In genomic region chr3:195542691-195543641, GRCh38 we compare ENCODE assay signal across 8 cellular contexts. TPM values are rescaled to one million over a fixed set of nuclear protein-coding genes. Genes with fewer than 3 reads are reported as not detected.
DNase-seq lines count a peak whose midpoint lies in the region; ATAC-seq and TF ChIP-seq lines count a peak whose summit lies in the region.

TSS of gene PPP1R2 (minus strand) at chr3:195543325. CDS start at chr3:195543025, 300 bp downstream.

- peak; percentile 95 for ATAC-seq in SK-N-SH treated with all-trans-retinoic acid at 6 μM for 48 hours
- peak; percentile 86 for ATAC-seq in omental fat pad (ENCODE audit: low FRiP score)

- peak within 1 kb of the TSS; percentile 38 for H3K27ac ChIP-seq in temporal lobe (ENCODE audit: low read depth, low read length)

- no peaks in the 10 kb centered on the region for H3K9me3 Mint-ChIP-seq in HFFc6
- no peaks in the 10 kb centered on the region for H3K9me3 Mint-ChIP-seq in activated naive CD4-positive, alpha-beta T cell treated with anti-CD3 and anti-CD28 coated beads, Interleukin-2, amount 50 U/mL, for 24 hours

- TF ChIP-seq POLR2A in NB4 (IDR thresholded peaks at IDR 0.05; ENCODE audit: extremely low read depth, insufficient read length), result peak; percentile 92

- H3K36me3 Mint-ChIP-seq in HFFc6 (ENCODE audit: low read depth), result no peaks in the 10 kb centered on the region
- H3K36me3 Mint-ChIP-seq in activated naive CD4-positive, alpha-beta T cell treated with anti-CD3 and anti-CD28 coated beads, Interleukin-2, amount 50 U/mL, for 24 hours, result no peaks in the 10 kb centered on the region

- TF ChIP-seq CTCF in HFFc6 (IDR thresholded peaks at IDR 0.05), result no peak
- no peak for TF ChIP-seq CTCF in NB4 (IDR thresholded peaks at IDR 0.05; ENCODE audit: low read depth, low read length)
- no peak for TF ChIP-seq CTCF in omental fat pad (IDR thresholded peaks at IDR 0.05)

- peaks cover 48% of the 10 kb centered on the region for H3K4me1 Mint-ChIP-seq in HFFc6 (ENCODE audit: low read depth)
- H3K4me1 Mint-ChIP-seq in activated naive CD4-positive, alpha-beta T cell treated with anti-CD3 and anti-CD28 coated beads, Interleukin-2, amount 50 U/mL, for 24 hours, result peaks cover 76% of the 10 kb centered on the region

- peak within 1 kb of the TSS; percentile 84 for H3K27ac Mint-ChIP-seq in HFFc6
- peak within 1 kb of the TSS; percentile 92 for H3K27ac Mint-ChIP-seq in activated naive CD4-positive, alpha-beta T cell treated with anti-CD3 and anti-CD28 coated beads, Interleukin-2, amount 50 U/mL, for 24 hours

- H3K4me3 Mint-ChIP-seq in HFFc6, result peak within 1 kb of the TSS; percentile 94
- H3K4me3 Mint-ChIP-seq in activated naive CD4-positive, alpha-beta T cell treated with anti-CD3 and anti-CD28 coated beads, Interleukin-2, amount 50 U/mL, for 24 hours, result peak within 1 kb of the TSS; percentile 89

- peak within 1 kb of the TSS; percentile 94 for H3K4me3 ChIP-seq in NB4 (ENCODE audit: low read depth, low read length)

- DNase-seq in GM04504 (ENCODE audit: low read depth) (peak; percentile 83), HFFc6 (peak; percentile 78), NB4 (ENCODE audit: low read depth) (peak; percentile 89), globus pallidus (ENCODE audit: low spot score) (peak; percentile 88), omental fat pad (ENCODE audit: low spot score) (peak; percentile 86)

- H3K27me3 Mint-ChIP-seq in HFFc6 (ENCODE audit: insufficient read depth), result peaks cover 4% of the 10 kb centered on the region
- H3K27me3 Mint-ChIP-seq in activated naive CD4-positive, alpha-beta T cell treated with anti-CD3 and anti-CD28 coated beads, Interleukin-2, amount 50 U/mL, for 24 hours, result no peaks in the 10 kb centered on the region

TF ChIP-seq in SK-N-SH treated with all-trans-retinoic acid at 6 μM for 48 hours, 23 proteins besides CTCF, POLR2A, EP300 and RAD21:
- TF ChIP-seq RARB (CRISPR knock-in tag; IDR thresholded peaks at IDR 0.05), result no peak
- TF ChIP-seq PPARA (CRISPR knock-in tag; IDR thresholded peaks at IDR 0.05; ENCODE audit: borderline replicate concordance), result no peak

RNA-seq across cellular contexts. Expression of gene PPP1R2, which starts in this region (rescaled TPM):
- total RNA-seq in HFFc6 (2021; fragmentation: NEBNext Ultra II Directional; extraction: Animal tissue kit (Norgen Biotek cat#: 25700)), result 10 to 100 TPM; 39.7 to 44.0 (median 42.0) TPM
- 10 to 100 TPM; 29.1 to 70.8 (median 40.8) TPM for total RNA-seq in omental fat pad
- total RNA-seq in temporal lobe, result 43.0 TPM

Comparison
In these comparisons a context has a peak if more than half of its experiments do, and no peak if none do; other contexts are left out.
1. Peak in every context shown above with its lines: DNase-seq, ATAC-seq, H3K4me3 ChIP-seq and H3K27ac ChIP-seq.